28 cellular contexts compared by ENCODE assay signal in genomic region chr12:24711609-24712008, GRCh38.
DNase-seq lines count a peak whose midpoint lies in the region; ATAC-seq, FAIRE-seq and TF ChIP-seq lines count a peak whose summit lies in the region.
"Had no signal": no experiment of that assay in that cellular context is flagged by ENCODE, and none has a peak within 500 bp of the region (broad histone marks: within the 10 kb centered on the region; RNA-seq: fewer than 3 reads in every experiment).

No MANE protein-coding gene starts in this region.

- H2BK15ac ChIP-seq in H1 (ENCODE audit: low read length): no peak overlapping the region

- peaks cover 16% of the 10 kb centered on the region for H3K4me1 Mint-ChIP-seq in activated CD4-positive, alpha-beta memory T cell treated with anti-CD3 and anti-CD28 coated beads for 36 hours (ENCODE audit: low read depth)
- no peaks in the 10 kb centered on the region for H3K4me1 Mint-ChIP-seq in activated CD4-positive, alpha-beta memory T cell treated with anti-CD3 and anti-CD28 coated beads, Interleukin-2, amount 10 ng/mL, durations not matched to agents 7 days and 5 days
- no peaks in the 10 kb centered on the region for H3K4me1 Mint-ChIP-seq in WTC11
- H3K4me1 Mint-ChIP-seq: CD14-positive monocyte; CD4-positive, alpha-beta memory T cell; CD4-positive, CD25-positive, alpha-beta regulatory T cell; CD8-positive, alpha-beta memory T cell had no signal

- DNase-seq in activated CD4-positive, alpha-beta memory T cell treated with anti-CD3 and anti-CD28 coated beads for 36 hours: no peak
- no peak for DNase-seq in activated CD4-positive, alpha-beta memory T cell treated with anti-CD3 and anti-CD28 coated beads, Interleukin-2, amount 10 ng/mL, durations not matched to agents 7 days and 5 days
- DNase-seq in WTC11 (ENCODE audit: low spot score): no peak
- DNase-seq in H1 (ENCODE audit: low read depth in 1 of 2, low spot score in 2 of 2): no peak
- no peak for DNase-seq in aorta
- no peak for DNase-seq in iPS-NIHi11 (ENCODE audit: low spot score)
- DNase-seq: 8988T; ACHN; BE2C; C1 segment of cervical spinal cord; CD4-positive, alpha-beta memory T cell; CD4-positive, CD25-positive, alpha-beta regulatory T cell; CD8-positive, alpha-beta memory T cell; COR-L47; DMS 273 treated with DMSO at 0.1 percent for 48 hours; DMS153; DMS53; DMS79; DND-41; EL; GDM1 had no signal

- no peak for FAIRE-seq in H1 (lab: Jason Lieb, UNC)
- FAIRE-seq: A204.1, GM12878, GM12892, GM18507 had no signal

- intact Hi-C loops in activated CD4-positive, alpha-beta memory T cell treated with anti-CD3 and anti-CD28 coated beads for 36 hours (cut with micrococcal nuclease): no loop called here
- intact Hi-C loops in aorta (cut with DNase I): no loop called here

- H4K91ac ChIP-seq in H1 (replicated peaks; ENCODE audit: insufficient read length, low read length): no peak overlapping the region

- H3K4ac ChIP-seq in H1 (replicated peaks; ENCODE audit: insufficient read length, low read depth, low read length): no peak overlapping the region

- no peak overlapping the region for H3K9ac ChIP-seq in H1 (replicated peaks in 1 of 4; ENCODE audit: extremely low read depth in 1 of 4, low read depth in 3 of 4, low read length in 3 of 4)
- H3K9ac ChIP-seq: BLaER1 had no signal

- no peak overlapping the region for H4K8ac ChIP-seq in H1 (ENCODE audit: extremely low read depth, insufficient read depth, low read length)

- H3K4me3 ChIP-seq in H1 (ENCODE audit: extremely low read depth in 1 of 4, insufficient read depth in 2 of 4, low read depth in 3 of 4, low read length in 4 of 4) (no peak overlapping the region), aorta (ENCODE audit: low read length in 2 of 2) (no peak overlapping the region)
- H3K4me3 ChIP-seq: BLaER1, GM12878 had no signal

- TF ChIP-seq RAD21 in H1 (IDR thresholded peaks at IDR 0.05 in 1 of 2, conservative IDR thresholded peaks at IDR 0.05 in 1 of 2; ENCODE audit: low read depth in 2 of 2, low read length in 2 of 2): no peak

- H2BK120ac ChIP-seq in H1 (replicated peaks; ENCODE audit: low read depth, low read length): no peak overlapping the region

- no peaks in the 10 kb centered on the region; the same call in 1 of the 2 replicates for H3K23me2 ChIP-seq in H1 (ENCODE audit: low read depth, low read length)

- no peaks in the 10 kb centered on the region for H3K36me3 Mint-ChIP-seq in activated CD4-positive, alpha-beta memory T cell treated with anti-CD3 and anti-CD28 coated beads for 36 hours
- H3K36me3 Mint-ChIP-seq in activated CD4-positive, alpha-beta memory T cell treated with anti-CD3 and anti-CD28 coated beads, Interleukin-2, amount 10 ng/mL, durations not matched to agents 7 days and 5 days (ENCODE audit: low read depth): no peaks in the 10 kb centered on the region
- H3K36me3 Mint-ChIP-seq in WTC11: no peaks in the 10 kb centered on the region
- H3K36me3 Mint-ChIP-seq: CD14-positive monocyte; CD4-positive, alpha-beta memory T cell; CD4-positive, CD25-positive, alpha-beta regulatory T cell; CD8-positive, alpha-beta memory T cell had no signal

- no peaks in the 10 kb centered on the region for H3K9me3 Mint-ChIP-seq in activated CD4-positive, alpha-beta memory T cell treated with anti-CD3 and anti-CD28 coated beads for 36 hours
- H3K9me3 Mint-ChIP-seq in activated CD4-positive, alpha-beta memory T cell treated with anti-CD3 and anti-CD28 coated beads, Interleukin-2, amount 10 ng/mL, durations not matched to agents 7 days and 5 days: no peaks in the 10 kb centered on the region
- no peaks in the 10 kb centered on the region for H3K9me3 Mint-ChIP-seq in WTC11
- H3K9me3 Mint-ChIP-seq: CD8-positive, alpha-beta memory T cell had no signal

- H2BK20ac ChIP-seq in H1 (ENCODE audit: low read length): no peak overlapping the region

- no peak overlapping the region for H3K4me2 ChIP-seq in H1 (ENCODE audit: insufficient read depth in 1 of 2, low read depth in 2 of 2, low read length in 2 of 2)
- H3K4me2 ChIP-seq: BLaER1 had no signal

- H4K5ac ChIP-seq in H1 (ENCODE audit: insufficient read length, low read depth, low read length): no peak overlapping the region

- H3K9me3 ChIP-seq in H1 (ENCODE audit: insufficient read depth in 2 of 2, low read depth in 1 of 2, low read length in 1 of 2) (no peaks in the 10 kb centered on the region), aorta (ENCODE audit: control insufficient read depth, low read length) (no peaks in the 10 kb centered on the region)
- H3K9me3 ChIP-seq: BE2C, BLaER1 had no signal

- no peak overlapping the region for H3K56ac ChIP-seq in H1 (replicated peaks; ENCODE audit: insufficient read length, low read depth, low read length)

- no peak overlapping the region for H3K23ac ChIP-seq in H1 (ENCODE audit: insufficient read length)

- 88% methylated on average over 2 of the region's 2 CpGs; no CpG with 5 or more reads in 1 of the 2 experiments for WGBS in H1 (ENCODE audit: extremely low coverage in 1 of 2, insufficient coverage in 1 of 2, insufficient read length in 1 of 2, insufficient replicate concordance in 2 of 2, low coverage in 1 of 2, low lambda C conversion rate in 2 of 2, missing lambda C conversion rate in 1 of 2), 2 experiments
- WGBS in aorta, 2 donors: 95 to 98% methylated on average over 2 of the region's 2 CpGs

- H2BK12ac ChIP-seq in H1 (ENCODE audit: low read depth, low read length): no peak overlapping the region

- no peak overlapping the region for H3K14ac ChIP-seq in H1 (ENCODE audit: insufficient read length)

- H3K79me1 ChIP-seq in H1 (ENCODE audit: low read depth, low read length): no peaks in the 10 kb centered on the region

- POLR2A ChIA-PET in activated CD4-positive, alpha-beta memory T cell treated with anti-CD3 and anti-CD28 coated beads for 36 hours (lab: Charles Lee): interaction anchor here (0.8 to 2.5 kb wide), 2 partner anchors 12 to 56 kb away, joined by 3 to 6 read pairs; no protein-coding TSS in a partner anchor
- POLR2A ChIA-PET in activated CD4-positive, alpha-beta memory T cell treated with anti-CD3 and anti-CD28 coated beads, Interleukin-2, amount 10 ng/mL, durations not matched to agents 7 days and 5 days (lab: Charles Lee): no interaction called here
- POLR2A ChIA-PET in WTC11 (lab: Charles Lee): no interaction called here
- POLR2A ChIA-PET in H1 (lab: Charles Lee; ENCODE audit: partially characterized antibody): no interaction called here

- no peaks in the 10 kb centered on the region for H3K27me3 ChIP-seq in H1 (replicated peaks in 1 of 4; ENCODE audit: control insufficient read depth in 3 of 4, extremely low read depth in 1 of 4, insufficient read depth in 3 of 4, low read length in 3 of 4)
- H3K27me3 ChIP-seq in aorta (ENCODE audit: control insufficient read depth in 1 of 2, insufficient read depth in 2 of 2, low read length in 1 of 2): no peaks in the 10 kb centered on the region
- H3K27me3 ChIP-seq: BE2C, BLaER1 had no signal

- CTCF ChIA-PET in activated CD4-positive, alpha-beta memory T cell treated with anti-CD3 and anti-CD28 coated beads for 36 hours (lab: Charles Lee): interaction anchor here (0.6 to 1.6 kb wide), 2 partner anchors 107 to 142 kb away, joined by 3 to 4 read pairs; no protein-coding TSS in a partner anchor
- CTCF ChIA-PET in activated CD4-positive, alpha-beta memory T cell treated with anti-CD3 and anti-CD28 coated beads, Interleukin-2, amount 10 ng/mL, durations not matched to agents 7 days and 5 days (lab: Charles Lee): no interaction called here
- CTCF ChIA-PET in WTC11 (lab: Charles Lee): no interaction called here
- CTCF ChIA-PET in H1 (lab: Charles Lee; ENCODE audit: partially characterized antibody): interaction anchor here (0.8 to 1.8 kb wide), 4 partner anchors 10 to 81 kb away, joined by 3 to 5 read pairs (median 4); no protein-coding TSS in a partner anchor

- H2AK5ac ChIP-seq in H1 (ENCODE audit: low read depth, low read length): no peak overlapping the region

- peaks cover 1% of the 10 kb centered on the region for H3K27me3 Mint-ChIP-seq in activated CD4-positive, alpha-beta memory T cell treated with anti-CD3 and anti-CD28 coated beads for 36 hours
- no peaks in the 10 kb centered on the region for H3K27me3 Mint-ChIP-seq in activated CD4-positive, alpha-beta memory T cell treated with anti-CD3 and anti-CD28 coated beads, Interleukin-2, amount 10 ng/mL, durations not matched to agents 7 days and 5 days
- H3K27me3 Mint-ChIP-seq in WTC11 (ENCODE audit: low read depth): no peaks in the 10 kb centered on the region; the same call in 1 of the 2 replicates
- H3K27me3 Mint-ChIP-seq: CD4-positive, alpha-beta memory T cell; CD8-positive, alpha-beta memory T cell had no signal

- H3K27ac ChIP-seq in H1 (ENCODE audit: low read depth, low read length): no peak overlapping the region
- H3K27ac ChIP-seq in aorta (ENCODE audit: low read depth in 1 of 2, low read length in 2 of 2): no peak overlapping the region
- H3K27ac ChIP-seq: BLaER1 had no signal

- no peak for ATAC-seq in WTC11
- ATAC-seq in HG03354 (IDR thresholded peaks at IDR 0.05; ENCODE audit: poor library complexity, severe bottlenecking, unreplicated experiment): no peak
- ATAC-seq in aorta (ENCODE audit: low FRiP score): no peak
- ATAC-seq: GM12878 had no signal

- TF ChIP-seq EP300 in H1 (IDR thresholded peaks at IDR 0.05; ENCODE audit: borderline replicate concordance in 1 of 2, low read depth in 2 of 2, low read length in 2 of 2): no peak

- no peak overlapping the region for H2AFZ ChIP-seq in H1 (ENCODE audit: low read length)

- no peak overlapping the region for H3K18ac ChIP-seq in H1 (ENCODE audit: extremely low read depth, low read length)

- peak overlapping the region; percentile 35 for H3K27ac Mint-ChIP-seq in activated CD4-positive, alpha-beta memory T cell treated with anti-CD3 and anti-CD28 coated beads for 36 hours
- no peak overlapping the region for H3K27ac Mint-ChIP-seq in activated CD4-positive, alpha-beta memory T cell treated with anti-CD3 and anti-CD28 coated beads, Interleukin-2, amount 10 ng/mL, durations not matched to agents 7 days and 5 days
- no peak overlapping the region for H3K27ac Mint-ChIP-seq in WTC11
- H3K27ac Mint-ChIP-seq: CD4-positive, alpha-beta memory T cell; CD4-positive, CD25-positive, alpha-beta regulatory T cell; CD8-positive, alpha-beta memory T cell had no signal

- H2BK5ac ChIP-seq in H1 (ENCODE audit: low read depth, low read length): no peak overlapping the region

- no peak for TF ChIP-seq POLR2A in H1 (IDR thresholded peaks at IDR 0.05; ENCODE audit: control extremely low read depth in 1 of 2, low read depth in 2 of 2, low read length in 2 of 2)

- no peak overlapping the region for H3K4me3 Mint-ChIP-seq in activated CD4-positive, alpha-beta memory T cell treated with anti-CD3 and anti-CD28 coated beads for 36 hours
- H3K4me3 Mint-ChIP-seq in activated CD4-positive, alpha-beta memory T cell treated with anti-CD3 and anti-CD28 coated beads, Interleukin-2, amount 10 ng/mL, durations not matched to agents 7 days and 5 days: no peak overlapping the region
- H3K4me3 Mint-ChIP-seq in WTC11: no peak overlapping the region
- H3K4me3 Mint-ChIP-seq: CD14-positive monocyte; CD4-positive, alpha-beta memory T cell; CD4-positive, CD25-positive, alpha-beta regulatory T cell; CD8-positive, alpha-beta memory T cell had no signal

- TF ChIP-seq CTCF in WTC11 (IDR thresholded peaks at IDR 0.05) (no peak), H1 (IDR thresholded peaks at IDR 0.05; ENCODE audit: control extremely low read depth in 1 of 3, insufficient read depth in 1 of 3, low read depth in 1 of 3, low read length in 3 of 3) (no peak)

- H3K36me3 ChIP-seq in H1 (ENCODE audit: control insufficient read depth in 2 of 4, insufficient read depth in 4 of 4, low read length in 3 of 4): no peaks in the 10 kb centered on the region
- H3K36me3 ChIP-seq in aorta (ENCODE audit: control insufficient read depth in 1 of 2, insufficient read depth in 2 of 2, low read length in 1 of 2): no peaks in the 10 kb centered on the region
- H3K36me3 ChIP-seq: BE2C, BLaER1 had no signal

- no peaks in the 10 kb centered on the region for H3K4me1 ChIP-seq in H1 (replicated peaks in 1 of 4; ENCODE audit: control insufficient read depth in 3 of 4, insufficient read depth in 4 of 4, low read length in 3 of 4)
- H3K4me1 ChIP-seq in aorta (ENCODE audit: control insufficient read depth in 1 of 2, insufficient read depth in 2 of 2, low read length in 2 of 2): no peaks in the 10 kb centered on the region
- H3K4me1 ChIP-seq: BE2C, BLaER1 had no signal

- no peaks in the 10 kb centered on the region for H4K20me1 ChIP-seq in H1 (replicated peaks in 1 of 2; ENCODE audit: control insufficient read depth in 1 of 2, insufficient read depth in 2 of 2, low read length in 2 of 2)
- H4K20me1 ChIP-seq: BLaER1 had no signal

- no peaks in the 10 kb centered on the region for H3K79me2 ChIP-seq in H1 (ENCODE audit: control insufficient read depth in 1 of 2, insufficient read depth in 2 of 2, low read length in 2 of 2)

Comparison
In these comparisons a context has a peak if more than half of its experiments do, and no peak if none do; other contexts are left out.
1. CTCF ChIA-PET loops: an anchor here in activated CD4-positive, alpha-beta memory T cell treated with anti-CD3 and anti-CD28 coated beads for 36 hours (0.6 to 1.6 kb wide) and H1 (0.8 to 1.8 kb wide); none called in activated CD4-positive, alpha-beta memory T cell treated with anti-CD3 and anti-CD28 coated beads, Interleukin-2, amount 10 ng/mL, durations not matched to agents 7 days and 5 days and WTC11.